In the genomic region with DNA sequence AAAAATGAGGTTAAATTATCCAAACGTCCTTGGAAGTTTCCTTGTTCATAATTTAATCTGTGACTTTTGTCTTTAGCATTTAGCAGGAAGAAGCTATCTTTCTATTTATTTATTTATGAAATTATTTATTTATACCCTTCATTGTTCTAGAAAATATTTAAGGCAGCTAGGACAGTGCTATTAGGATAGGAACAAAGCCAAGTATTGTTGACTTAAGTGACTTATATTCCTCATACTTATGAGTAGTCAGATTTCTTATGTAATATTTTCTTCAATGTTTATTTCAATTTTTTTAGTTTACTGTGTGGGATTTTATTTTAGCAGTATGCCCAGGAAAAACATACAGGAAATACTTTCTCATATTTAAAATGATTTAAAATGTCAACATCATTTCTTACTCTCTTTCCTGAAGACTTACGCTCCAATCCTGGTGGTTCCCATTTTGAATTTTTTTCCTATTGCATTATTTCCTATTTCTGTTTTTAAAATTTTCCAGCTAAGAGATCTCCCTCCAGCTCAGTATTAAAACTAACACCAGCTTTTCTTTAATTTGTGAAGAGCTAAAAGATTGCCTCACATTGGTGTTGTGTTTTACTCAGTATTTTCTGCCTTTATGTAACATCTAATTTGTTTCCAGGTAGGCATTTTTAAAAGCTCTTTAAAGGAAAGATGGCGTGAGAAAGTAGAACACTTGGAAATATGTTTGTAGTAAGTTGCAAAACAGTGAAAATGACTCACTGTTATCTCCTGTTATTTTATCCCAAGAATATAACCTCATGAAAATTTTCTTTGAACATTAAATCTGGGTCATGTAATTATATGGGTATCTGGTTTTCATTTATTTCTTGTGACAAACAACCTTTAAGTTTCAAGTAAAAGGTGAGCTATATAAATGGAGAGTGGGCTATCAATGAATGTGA, we compare ENCODE assay signal across 18 cellular contexts. TPM values are rescaled to one million over a fixed set of nuclear protein-coding genes. Genes with fewer than 3 reads are reported as not detected.
DNase-seq lines count a peak whose midpoint lies in the region; ATAC-seq and TF ChIP-seq lines count a peak whose summit lies in the region.
"Had no signal": no experiment of that assay in that cellular context is flagged by ENCODE, and none has a peak within 500 bp of the region (broad histone marks: within the 10 kb centered on the region; RNA-seq: fewer than 3 reads in every experiment).

No MANE protein-coding gene starts in this region.

- H3K9me3 Mint-ChIP-seq in effector memory CD8-positive, alpha-beta T cell = no peaks in the 10 kb centered on the region
- H3K9me3 Mint-ChIP-seq: activated naive CD4-positive, alpha-beta T cell treated with anti-CD3 and anti-CD28 coated beads, Interleukin-2, amount 10 ng/mL, durations not matched to agents 7 days and 5 days; naive thymus-derived CD4-positive, alpha-beta T cell; WTC11 had no signal

- peaks cover 54% of the 10 kb centered on the region for H3K4me1 ChIP-seq in SJSA1 (replicated peaks)
- peaks cover 3 to 15% of the 10 kb centered on the region in 2 experiments for H3K4me1 ChIP-seq in neutrophil (ENCODE audit: control insufficient read depth in 1 of 2, insufficient read depth in 1 of 2, low read depth in 1 of 2, low read length in 1 of 2)
- H3K4me1 ChIP-seq in esophagus squamous epithelium = peaks cover 0 to 31% (median 3%) of the 10 kb centered on the region in 3 donors
- H3K4me1 ChIP-seq: right lobe of liver had no signal

- intact Hi-C loops in esophagus squamous epithelium (cut with DNase I) = no loop called here

- no peak for ATAC-seq in effector memory CD8-positive, alpha-beta T cell (replicated peaks)
- no peak for ATAC-seq in HG02938 (IDR thresholded peaks at IDR 0.05; ENCODE audit: unreplicated experiment)
- ATAC-seq: naive thymus-derived CD4-positive, alpha-beta T cell; WTC11 had no signal

- H3K27me3 Mint-ChIP-seq in effector memory CD8-positive, alpha-beta T cell = no peaks in the 10 kb centered on the region
- H3K27me3 Mint-ChIP-seq: activated naive CD4-positive, alpha-beta T cell treated with anti-CD3 and anti-CD28 coated beads, Interleukin-2, amount 10 ng/mL, durations not matched to agents 7 days and 5 days; CD4-positive, CD25-positive, alpha-beta regulatory T cell; naive thymus-derived CD4-positive, alpha-beta T cell had no signal

- H3K27ac ChIP-seq in SJSA1 (peak overlapping the region; percentile 62), neutrophil (peak overlapping the region; percentile 50), esophagus squamous epithelium (peak overlapping the region in 1 of 4 donors; percentile 7)
- H3K27ac ChIP-seq: right lobe of liver had no signal

- peaks cover 49% of the 10 kb centered on the region for H3K36me3 Mint-ChIP-seq in effector memory CD8-positive, alpha-beta T cell (ENCODE audit: insufficient read depth)
- H3K36me3 Mint-ChIP-seq: WTC11 had no signal

- H3K4me3 Mint-ChIP-seq in effector memory CD8-positive, alpha-beta T cell = no peak overlapping the region
- H3K4me3 Mint-ChIP-seq: activated naive CD4-positive, alpha-beta T cell treated with anti-CD3 and anti-CD28 coated beads, Interleukin-2, amount 10 ng/mL, durations not matched to agents 7 days and 5 days; CD4-positive, CD25-positive, alpha-beta regulatory T cell; naive thymus-derived CD4-positive, alpha-beta T cell; WTC11 had no signal

- WGBS in esophagus squamous epithelium, 2 donors = 64 to 65% methylated on average over 3 of the region's 3 CpGs

- H3K4me3 ChIP-seq in SJSA1 = no peak overlapping the region
- no peak overlapping the region for H3K4me3 ChIP-seq in neutrophil (ENCODE audit: low read depth in 1 of 2, low read length in 1 of 2)
- no peak overlapping the region for H3K4me3 ChIP-seq in esophagus squamous epithelium
- H3K4me3 ChIP-seq: right lobe of liver had no signal

- TF ChIP-seq POLR2A in esophagus squamous epithelium (IDR thresholded peaks at IDR 0.05) = no peak

- TF ChIP-seq CTCF in neutrophil (IDR thresholded peaks at IDR 0.05) (no peak), esophagus squamous epithelium (IDR thresholded peaks at IDR 0.05) (no peak)

- H3K9me3 ChIP-seq in SJSA1 (replicated peaks) (no peaks in the 10 kb centered on the region), neutrophil (no peaks in the 10 kb centered on the region), esophagus squamous epithelium (no peaks in the 10 kb centered on the region)
- H3K9me3 ChIP-seq: right lobe of liver had no signal

- peaks cover 22 to 58% of the 10 kb centered on the region in 2 donors for H3K4me1 Mint-ChIP-seq in effector memory CD8-positive, alpha-beta T cell (ENCODE audit: low read depth in 2 of 2)
- H3K4me1 Mint-ChIP-seq: activated naive CD4-positive, alpha-beta T cell treated with anti-CD3 and anti-CD28 coated beads, Interleukin-2, amount 10 ng/mL, durations not matched to agents 7 days and 5 days had no signal

- H3K36me3 ChIP-seq in SJSA1 (no peaks in the 10 kb centered on the region; the same call in 1 of the 2 replicates), neutrophil (peaks cover 6% of the 10 kb centered on the region), esophagus squamous epithelium (peaks cover 0 to 12% (median 0%) of the 10 kb centered on the region in 3 donors)
- H3K36me3 ChIP-seq: right lobe of liver had no signal

- DNase-seq in EH (ENCODE audit: low read depth) (peak; percentile 65), SJSA1 (ENCODE audit: low read depth in 1 of 2, low spot score in 2 of 2) (peak in 1 of 2 experiments; percentile 28), NOMO-1 treated with dmso at 0.1 percent for 144 hours (lab: John Stamatoyannopoulos, UW; ENCODE audit: unreplicated experiment) (no peak), esophagus squamous epithelium (lab: John Stamatoyannopoulos, UW) (no peak)
- no peak for DNase-seq in effector memory CD8-positive, alpha-beta T cell
- no peak for DNase-seq in stimulated activated CD4-positive, alpha-beta T cell treated with anti-CD3 and anti-CD28 coated beads, Interleukin-12 subunit alpha, Interleukin-12 subunit beta, amount 100 ng/mL, for 4 hours
- DNase-seq: activated CD8-positive, alpha-beta memory T cell treated with anti-CD3 and anti-CD28 coated beads, Interleukin-2, amount 50 U/mL, for 4 hours; activated naive CD4-positive, alpha-beta T cell treated with anti-CD3 and anti-CD28 coated beads, Interleukin-2, amount 10 ng/mL, durations not matched to agents 7 days and 5 days; CD4-positive, CD25-positive, alpha-beta regulatory T cell; GDM1; naive thymus-derived CD4-positive, alpha-beta T cell; NCI-H1048; NCI-H2227 treated with DMSO at 0.1 percent for 48 hours; right lobe of liver; stimulated activated naive CD4-positive, alpha-beta T cell treated with Interleukin-2 at 50 U/mL for 16 hours had no signal

- peak overlapping the region; percentile 11 to 89 for H3K27ac Mint-ChIP-seq in effector memory CD8-positive, alpha-beta T cell
- H3K27ac Mint-ChIP-seq: activated naive CD4-positive, alpha-beta T cell treated with anti-CD3 and anti-CD28 coated beads, Interleukin-2, amount 10 ng/mL, durations not matched to agents 7 days and 5 days; WTC11 had no signal

- no peaks in the 10 kb centered on the region for H3K27me3 ChIP-seq in SJSA1 (replicated peaks)
- no peaks in the 10 kb centered on the region for H3K27me3 ChIP-seq in neutrophil
- H3K27me3 ChIP-seq in esophagus squamous epithelium = no peaks in the 10 kb centered on the region
- H3K27me3 ChIP-seq: right lobe of liver had no signal

RNA-seq across cellular contexts. Expression of a gene that starts 32.2 kb away (rescaled TPM):
- total RNA-seq in SJSA1 (2014; rRNA removed; shearing (Covaris generic)) = 30.1 and 34.4 TPM in 2 replicates
- 1 to 10 TPM; 1.5 to 9.0 (median 5.0) TPM for total RNA-seq in esophagus squamous epithelium
